26 cellular contexts compared by ENCODE assay signal in the genomic region with DNA sequence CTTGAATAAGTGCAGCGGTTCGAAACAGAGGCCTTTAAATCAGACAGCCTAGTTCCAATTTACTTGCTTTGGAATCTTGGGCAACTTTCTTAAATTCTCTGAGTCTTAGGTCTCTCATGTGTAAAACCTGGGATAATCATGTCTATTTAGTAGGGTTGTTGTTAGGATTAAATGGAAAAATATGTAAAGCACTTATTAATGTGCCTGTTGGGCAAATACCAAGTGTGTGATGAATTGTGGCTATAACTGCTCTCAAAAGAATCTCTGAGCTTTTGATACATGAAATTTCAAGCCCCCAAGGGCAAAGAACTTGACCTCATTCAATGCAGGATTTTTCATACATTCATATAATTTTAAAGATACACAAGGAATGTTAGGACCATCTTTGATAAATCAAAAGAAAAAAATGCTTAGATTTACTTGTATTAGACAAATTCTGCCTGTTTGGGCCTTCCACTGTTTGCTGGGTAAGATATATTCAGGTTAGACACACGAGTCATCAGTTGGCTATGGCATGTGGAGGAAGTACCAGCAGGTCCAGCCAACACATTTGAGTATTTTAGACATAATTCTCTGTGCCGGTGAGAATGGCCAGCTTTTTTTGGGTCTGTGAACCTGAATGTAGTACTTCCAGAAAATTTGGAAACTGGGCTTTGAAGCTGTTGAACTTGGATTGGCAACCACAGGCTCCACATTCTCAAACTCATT.
A peak's percentile ranks its signal among the peaks of the same experiment; 100 is the strongest.
DNase-seq lines count a peak whose midpoint lies in the region; ATAC-seq, FAIRE-seq and TF ChIP-seq lines count a peak whose summit lies in the region.
"Had no signal": no experiment of that assay in that cellular context is flagged by ENCODE, and none has a peak within 500 bp of the region (broad histone marks: within the 10 kb centered on the region; RNA-seq: fewer than 3 reads in every experiment).

No MANE protein-coding gene starts in this region.

- TF ChIP-seq CTCF in A549 (IDR thresholded peaks at IDR 0.05) (no peak), epithelial cell of esophagus (IDR thresholded peaks at IDR 0.05; ENCODE audit: insufficient read depth, low read depth, low read length, missing control alignments) (no peak), spleen (IDR thresholded peaks at IDR 0.05 in 8 of 11, conservative IDR thresholded peaks at IDR 0.05 in 3 of 11) (no peak)

- H3K4me3 ChIP-seq in A549 = no peak overlapping the region
- no peak overlapping the region for H3K4me3 ChIP-seq in epithelial cell of esophagus (ENCODE audit: low read length)
- H3K4me3 ChIP-seq in spleen = no peak overlapping the region
- H3K4me3 ChIP-seq: SJCRH30 had no signal

- H3K4me2 ChIP-seq in A549 = no peak overlapping the region

- TF ChIP-seq RAD21 in A549 (conservative IDR thresholded peaks at IDR 0.05 in 1 of 2, IDR thresholded peaks at IDR 0.05 in 1 of 2) = no peak

- no peaks in the 10 kb centered on the region for H3K4me1 ChIP-seq in A549
- H3K4me1 ChIP-seq in spleen = no peaks in the 10 kb centered on the region
- H3K4me1 ChIP-seq: SJCRH30 had no signal

- DNase-seq in A549 (ENCODE audit: low read depth in 1 of 2, low spot score in 1 of 2) (no peak), RPMI7951 (ENCODE audit: low read depth) (peak; percentile 7), epithelial cell of esophagus (ENCODE audit: low read depth) (peak; percentile 10), renal cortical epithelial cell (ENCODE audit: low read depth) (peak; percentile 27), NCI-H2029 (lab: John Stamatoyannopoulos, UW) (no peak), spleen (no peak), NOMO-1 (lab: John Stamatoyannopoulos, UW; ENCODE audit: unreplicated experiment in 2 of 2) (no peak)
- DNase-seq: 8988T; AML-193; C1 segment of cervical spinal cord; CD8-positive, alpha-beta T cell; DND-41; GDM1; KBM-7; MM.1S; NCI-H1048; NCI-H1436; NCI-H187 treated with DMSO at 0.1 percent for 48 hours; NCI-H2227 treated with DMSO at 0.1 percent for 48 hours; NCI-H510A treated with DMSO at 0.1 percent for 48 hours; NCI-H748 treated with DMSO at 0.1 percent for 48 hours; NK-92 treated with Interleukin-12 subunit alpha and Interleukin-12 subunit beta, amount 100 ng/mL, for 24 hours; SJCRH30 had no signal

- 0 out of 3 replicates have a peak, but pooled peaks cover 4% of the 10 kb centered on the region for H3K9me3 ChIP-seq in A549
- H3K9me3 ChIP-seq in spleen = peaks cover 0 to 6% (median 0%) of the 10 kb centered on the region in 8 donors
- H3K9me3 ChIP-seq: SJCRH30 had no signal

- FAIRE-seq in A549 (lab: Jason Lieb, UNC) = peak; percentile 23
- FAIRE-seq: H1 had no signal

- ATAC-seq in A549 = no peak
- ATAC-seq: CD8-positive, alpha-beta T cell; HCT116; Panc1 had no signal

- H3K27ac ChIP-seq in A549 (no peak overlapping the region), spleen (no peak overlapping the region)
- H3K27ac ChIP-seq: SJCRH30 had no signal

- H3K36me3 ChIP-seq in spleen = no peaks in the 10 kb centered on the region
- H3K36me3 ChIP-seq: SJCRH30 had no signal

- POLR2A ChIA-PET in A549 (lab: Yijun Ruan, JAX) = no interaction called here

- WGBS in A549 (ENCODE audit: missing lambda C conversion rate) = 45% methylated on average over 4 of the region's 4 CpGs
- WGBS in spleen, 5 donors = 66 to 88% (median 77%) methylated on average over 4 of the region's 4 CpGs

- intact Hi-C loops in spleen (cut with DNase I; ENCODE audit: low total_unique reads) = no loop called here

- TF ChIP-seq POLR2A in A549 (IDR thresholded peaks at IDR 0.05; ENCODE audit: low read length) (no peak), spleen (IDR thresholded peaks at IDR 0.05) (no peak)

- TF ChIP-seq EP300 in A549 (IDR thresholded peaks at IDR 0.05) = no peak

- no peaks in the 10 kb centered on the region for H3K27me3 ChIP-seq in spleen (replicated peaks in 1 of 7)
- H3K27me3 ChIP-seq: SJCRH30 had no signal

- CTCF ChIA-PET in A549 (lab: Yijun Ruan, JAX) = no interaction called here

TF ChIP-seq in A549, 52 proteins besides CTCF, POLR2A, EP300 and RAD21:
- no peak for TF ChIP-seq EHF (CRISPR knock-in tag; IDR thresholded peaks at IDR 0.05)
- TF ChIP-seq KDM5A (IDR thresholded peaks at IDR 0.05) = no peak
TF ChIP-seq in A549: peak in this region for 0.

Comparison
In these comparisons a context has a peak if more than half of its experiments do, and no peak if none do; other contexts are left out.
1. DNase-seq: peak in RPMI7951 (single experiment), epithelial cell of esophagus (single experiment) and renal cortical epithelial cell (single experiment); none in A549 (0 of 2), NCI-H2029 (single experiment), spleen (single experiment) and NOMO-1 (0 of 2).